ENCODE assay signal across 30 cellular contexts in the genomic region with DNA sequence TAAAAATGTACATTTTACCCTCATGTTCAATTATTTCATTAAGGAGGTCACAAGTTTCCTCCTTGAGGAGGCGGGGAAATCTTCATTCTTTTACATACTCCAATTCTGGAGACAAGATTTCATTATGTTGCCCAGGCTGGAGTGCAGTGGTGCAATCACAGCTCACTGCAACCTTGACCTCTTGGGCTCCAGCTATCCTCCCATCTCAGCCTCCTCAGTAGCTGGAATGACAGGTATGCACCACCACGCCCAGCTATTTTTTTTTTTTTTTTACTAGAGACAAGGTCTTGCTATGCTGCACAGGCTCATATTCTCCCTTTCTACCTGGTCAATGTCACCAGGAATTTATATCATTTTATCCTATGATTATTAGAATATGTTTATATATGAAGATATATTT.
"Had no signal": no experiment of that assay in that cellular context is flagged by ENCODE, and none has a peak within 500 bp of the region (broad histone marks: within the 10 kb centered on the region; RNA-seq: fewer than 3 reads in every experiment).

No MANE protein-coding gene starts in this region.

- DNase-seq: naive thymus-derived CD4-positive, alpha-beta T cell; natural killer cell; occipital lobe; ovary; posterior cingulate gyrus; psoas muscle; right cardiac atrium; spleen; stimulated activated CD4-positive, alpha-beta T cell treated with anti-CD3 and anti-CD28 coated beads, Interleukin-12 subunit alpha, Interleukin-12 subunit beta, amount 100 ng/mL, for 4 hours; stimulated activated CD4-positive, alpha-beta T cell treated with anti-CD3 and anti-CD28 coated beads, Interleukin-1b, Interleukin-23, amount 100 ng/mL, for 48 hours; stimulated activated CD4-positive, alpha-beta T cell treated with anti-CD3 and anti-CD28 coated beads, Interleukin-4, amount 100 ng/mL, for 1 hour; stimulated activated CD4-positive, alpha-beta T cell treated with anti-CD3 and anti-CD28 coated beads, Interleukin-4, amount 100 ng/mL, for 4 hours; stimulated activated CD8-positive, alpha-beta memory T cell treated with anti-CD3 and anti-CD28 coated beads, Interleukin-4, amount 100 ng/mL, for 48 hours; stimulated activated naive CD4-positive, alpha-beta T cell; stimulated activated naive CD8-positive, alpha-beta T cell treated with anti-CD3 and anti-CD28 coated beads, Interleukin-15, amount 100 ng/mL, for 72 hours; stimulated activated naive CD8-positive, alpha-beta T cell treated with anti-CD3 and anti-CD28 coated beads, Interleukin-15, Interleukin-2, amounts not matched to agents 100 U/mL and 50 U/mL, for 24 hours; substantia nigra; testis; tibial artery; transverse colon; upper lobe of left lung had no signal

- FAIRE-seq: urothelium cell line had no signal

- H3K79me2 ChIP-seq: parathyroid adenoma had no signal

- H3K27me3 ChIP-seq: neural progenitor cell, ovary, spleen, suprapubic skin, testis, tibial artery, transverse colon, upper lobe of left lung, vagina had no signal

- ATAC-seq: naive thymus-derived CD4-positive, alpha-beta T cell; natural killer cell; psoas muscle; right cardiac atrium; sciatic nerve; stimulated activated memory B cell treated with anti-CD40 and anti-IgM and Interleukin-4, amounts not matched to agents 10 μg/mL and 1 μg/mL and 100 μg/mL, for 72 hours; stimulated activated naive CD8-positive, alpha-beta T cell treated with anti-CD3 and anti-CD28 coated beads, Interleukin-15, amount 100 ng/mL, for 72 hours; stimulated activated naive CD8-positive, alpha-beta T cell treated with anti-CD3 and anti-CD28 coated beads, Interleukin-15, Interleukin-2, amounts not matched to agents 100 U/mL and 50 U/mL, for 24 hours had no signal

- H3K4me2 ChIP-seq: neural progenitor cell, smooth muscle cell had no signal

- H3K9ac ChIP-seq: neural progenitor cell, parathyroid adenoma had no signal

- H3K4me1 ChIP-seq: neural progenitor cell, parathyroid adenoma, psoas muscle, spleen, suprapubic skin, testis, tibial artery, transverse colon, upper lobe of left lung, vagina had no signal

- H3K9me3 ChIP-seq: ovary, psoas muscle, spleen, suprapubic skin, testis, tibial artery, transverse colon, upper lobe of left lung, vagina had no signal

- H3K27ac ChIP-seq: neural progenitor cell, ovary, parathyroid adenoma, psoas muscle, skin epidermis, spleen, suprapubic skin, testis, tibial artery, transverse colon, upper lobe of left lung, vagina had no signal

- H3K36me3 ChIP-seq: neural progenitor cell, ovary, spleen, suprapubic skin, tibial artery, transverse colon, upper lobe of left lung, vagina had no signal

- H2AFZ ChIP-seq: neural progenitor cell, parathyroid adenoma had no signal

- H3K4me3 ChIP-seq: neural progenitor cell, ovary, psoas muscle, skin epidermis, smooth muscle cell, spleen, suprapubic skin, testis, tibial artery, transverse colon, upper lobe of left lung, vagina had no signal
